Comparison of ENCODE assay signal across 23 cellular contexts in the genomic region with DNA sequence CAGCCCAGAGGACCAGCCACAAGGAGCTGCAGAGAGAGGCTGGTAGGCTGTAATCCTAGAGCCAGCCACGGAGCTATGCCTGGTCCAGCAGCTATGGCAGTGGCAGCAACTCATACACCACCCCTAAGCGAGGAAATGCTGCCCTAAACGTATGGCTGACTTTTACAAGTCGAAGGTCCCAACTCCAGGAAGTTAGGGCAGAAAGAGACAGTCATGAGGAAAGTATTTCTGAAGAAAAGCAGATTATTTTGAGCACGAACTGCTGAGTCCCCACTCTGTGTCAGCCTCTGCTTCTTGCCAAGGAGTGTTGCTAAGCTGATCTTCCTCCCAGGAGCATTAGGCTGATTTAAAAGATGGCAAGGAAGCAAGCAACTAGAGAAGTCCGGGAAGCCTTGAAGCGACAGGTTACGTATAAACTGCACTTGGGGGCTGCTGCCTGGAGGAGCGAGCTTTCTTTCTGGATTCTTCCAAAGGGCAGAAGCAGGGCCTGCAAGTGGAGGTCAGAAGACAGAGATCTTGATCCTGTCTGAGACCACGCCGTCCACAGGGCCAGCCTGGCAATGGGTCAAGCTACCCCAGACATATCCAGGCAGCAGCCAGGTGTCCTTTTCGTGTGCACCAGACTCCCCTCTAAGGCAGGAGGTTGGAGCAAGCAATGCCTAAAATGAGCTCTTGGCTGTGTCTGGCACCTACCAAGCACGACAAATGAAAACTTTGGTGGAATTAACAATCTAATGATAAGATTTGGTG. TPM values are rescaled to one million over a fixed set of nuclear protein-coding genes. Genes with fewer than 3 reads are reported as not detected.
A peak's percentile ranks its signal among the peaks of the same experiment; 100 is the strongest.
DNase-seq lines count a peak whose midpoint lies in the region; ATAC-seq, FAIRE-seq and TF ChIP-seq lines count a peak whose summit lies in the region.
"Had no signal": no experiment of that assay in that cellular context is flagged by ENCODE, and none has a peak within 500 bp of the region (broad histone marks: within the 10 kb centered on the region; RNA-seq: fewer than 3 reads in every experiment).

No MANE protein-coding gene starts in this region.

- no peak overlapping the region for H4K91ac ChIP-seq in neuronal stem cell (ENCODE audit: low read depth, low read length, poor library complexity)

- H3K79me1 ChIP-seq in neuronal stem cell (ENCODE audit: low read depth, low read length): no peaks in the 10 kb centered on the region

- H2BK12ac ChIP-seq in neuronal stem cell (ENCODE audit: low read length): no peak overlapping the region

- H3K14ac ChIP-seq in neuronal stem cell (ENCODE audit: low read length): no peak overlapping the region

- dilution Hi-C loops in endothelial cell of umbilical vein (cut with MboI; ENCODE audit: extremely low pct_ligation_motif_present, low sequenced_read_pairs): no loop called here

- intact Hi-C loops in PC-3 (cut with micrococcal nuclease): no loop called here
- intact Hi-C loops in endothelial cell of umbilical vein (cut with micrococcal nuclease): no loop called here

- CTCF ChIA-PET in PC-3 (lab: Charles Lee) (interaction anchor here (0.5 kb wide), 2 partner anchors 21 to 29 kb away, joined by 3 read pairs; no protein-coding TSS in a partner anchor), endothelial cell of umbilical vein (lab: Charles Lee) (interaction anchor here (1.0 to 2.4 kb wide), 3 partner anchors 27 to 218 kb away, joined by 3 to 12 read pairs (median 4); no protein-coding TSS in a partner anchor)

- no peaks in the 10 kb centered on the region for H3K79me2 ChIP-seq in PC-3 (ENCODE audit: low read length)
- H3K79me2 ChIP-seq in endothelial cell of umbilical vein (ENCODE audit: control insufficient read depth, insufficient read depth, low read length): no peaks in the 10 kb centered on the region
- H3K79me2 ChIP-seq: parathyroid adenoma had no signal

- DNase-seq in ELR (ENCODE audit: low read depth) (peak; percentile 55), PC-3 (peak; percentile 57), endothelial cell of umbilical vein (ENCODE audit: low read depth, low spot score) (peak; percentile 24), neuronal stem cell (ENCODE audit: low spot score) (no peak)
- DNase-seq in central memory CD4-positive, alpha-beta T cell: no peak
- DNase-seq: activated naive CD4-positive, alpha-beta T cell treated with anti-CD3 and anti-CD28 coated beads, Interleukin-2, amount 10 ng/mL, durations not matched to agents 7 days and 5 days; activated T-cell treated with anti-CD3 and anti-CD28 coated beads, Interleukin-2, amount 50 U/mL, for 24 hours; erythroblast; GF-D8; heart right ventricle; naive thymus-derived CD4-positive, alpha-beta T cell; NCI-H1436 treated with DMSO at 0.1 percent for 48 hours; NCI-H345; stimulated activated CD4-positive, alpha-beta T cell treated with anti-CD3 and anti-CD28 coated beads, Interleukin-4, amount 100 ng/mL, for 4 hours had no signal

- no peaks in the 10 kb centered on the region for H3K27me3 ChIP-seq in PC-3 (ENCODE audit: low read length)
- no peaks in the 10 kb centered on the region for H3K27me3 ChIP-seq in endothelial cell of umbilical vein (ENCODE audit: control insufficient read depth in 2 of 2, insufficient read depth in 2 of 2, low read length in 2 of 2)
- H3K27me3 ChIP-seq in neuronal stem cell (ENCODE audit: control insufficient read depth in 3 of 3, insufficient read depth in 3 of 3, low read depth in 1 of 3, low read length in 3 of 3): no peaks in the 10 kb centered on the region
- H3K27me3 ChIP-seq: BLaER1 treated with 17β-estradiol and CSF1 and Interleukin-3, amounts not matched to agents 10 nM and 100 nM; heart right ventricle had no signal

- H3K9me3 ChIP-seq in PC-3 (ENCODE audit: low read length): no peaks in the 10 kb centered on the region
- H3K9me3 ChIP-seq in endothelial cell of umbilical vein (replicated peaks; ENCODE audit: control insufficient read depth, insufficient read depth, low read length): no peaks in the 10 kb centered on the region
- no peaks in the 10 kb centered on the region for H3K9me3 ChIP-seq in neuronal stem cell (replicated peaks in 1 of 2; ENCODE audit: control insufficient read depth in 2 of 2, insufficient read depth in 1 of 2, low read depth in 1 of 2, low read length in 2 of 2)
- H3K9me3 ChIP-seq: BLaER1 treated with 17β-estradiol and CSF1 and Interleukin-3, amounts not matched to agents 10 nM and 100 nM; heart right ventricle had no signal

- H3K23ac ChIP-seq in neuronal stem cell (ENCODE audit: low read depth, low read length, poor library complexity): no peak overlapping the region

- H4K20me1 ChIP-seq in PC-3 (ENCODE audit: low read length): no peaks in the 10 kb centered on the region
- H4K20me1 ChIP-seq in endothelial cell of umbilical vein (replicated peaks; ENCODE audit: control insufficient read depth, extremely low read depth, insufficient read depth, low read length): no peaks in the 10 kb centered on the region
- H4K20me1 ChIP-seq: BLaER1 treated with 17β-estradiol and CSF1 and Interleukin-3, amounts not matched to agents 10 nM and 100 nM had no signal

- ATAC-seq in PC-3 (peak; percentile 94), HG03039 (IDR thresholded peaks at IDR 0.05; ENCODE audit: unreplicated experiment) (no peak), GM19351 (IDR thresholded peaks at IDR 0.05; ENCODE audit: unreplicated experiment) (no peak)
- ATAC-seq: HepG2 had no signal

- no peak for TF ChIP-seq CTCF in PC-3 (conservative IDR thresholded peaks at IDR 0.05; ENCODE audit: low read depth, low read length)
- TF ChIP-seq CTCF in endothelial cell of umbilical vein (IDR thresholded peaks at IDR 0.05; ENCODE audit: extremely low read depth in 1 of 2, insufficient read depth in 1 of 2, low read depth in 1 of 2, low read length in 2 of 2): no peak

- no peak for TF ChIP-seq POLR2A in endothelial cell of umbilical vein (IDR thresholded peaks at IDR 0.05; ENCODE audit: low read depth, low read length)

- peak; percentile 69 for FAIRE-seq in endothelial cell of umbilical vein (lab: Jason Lieb, UNC)
- FAIRE-seq: D721Med, GM12892, HepG2 had no signal

- no peak overlapping the region for H3K4ac ChIP-seq in neuronal stem cell (ENCODE audit: low read length)

- no CpG with 5 or more reads among the region's 13 CpGs for WGBS in neuronal stem cell (ENCODE audit: extremely low coverage in 2 of 2, insufficient read length in 2 of 2, insufficient replicate concordance in 1 of 2), 2 donors

- peak overlapping the region; percentile 59 for H3K18ac ChIP-seq in neuronal stem cell (ENCODE audit: low read length)

- no peak overlapping the region for H2BK120ac ChIP-seq in neuronal stem cell (ENCODE audit: low read depth, low read length)

- no peak overlapping the region; the same call in 1 of the 2 replicates for H3K4me2 ChIP-seq in PC-3 (ENCODE audit: low read length)
- no peak overlapping the region for H3K4me2 ChIP-seq in endothelial cell of umbilical vein (ENCODE audit: insufficient read depth, low read length)
- H3K4me2 ChIP-seq in neuronal stem cell (ENCODE audit: insufficient read depth, low read length, poor library complexity, severe bottlenecking): no peak overlapping the region

- no peaks in the 10 kb centered on the region for H3K36me3 ChIP-seq in PC-3 (ENCODE audit: low read depth, low read length)
- no peaks in the 10 kb centered on the region for H3K36me3 ChIP-seq in endothelial cell of umbilical vein (ENCODE audit: control insufficient read depth in 2 of 2, extremely low read depth in 1 of 2, insufficient read depth in 2 of 2, low read length in 2 of 2)
- no peaks in the 10 kb centered on the region for H3K36me3 ChIP-seq in neuronal stem cell (replicated peaks in 1 of 2; ENCODE audit: control insufficient read depth in 2 of 2, insufficient read depth in 2 of 2, low read length in 2 of 2)
- H3K36me3 ChIP-seq: BLaER1 treated with 17β-estradiol and CSF1 and Interleukin-3, amounts not matched to agents 10 nM and 100 nM; heart right ventricle had no signal

- H3K9ac ChIP-seq in PC-3 (ENCODE audit: low read length) (no peak overlapping the region), endothelial cell of umbilical vein (replicated peaks; ENCODE audit: extremely low read depth, insufficient read depth, low read length) (no peak overlapping the region), neuronal stem cell (ENCODE audit: low read depth, low read length, poor library complexity) (no peak overlapping the region)
- H3K9ac ChIP-seq: BLaER1 treated with 17β-estradiol and CSF1 and Interleukin-3, amounts not matched to agents 10 nM and 100 nM; parathyroid adenoma had no signal

- H3K4me1 ChIP-seq in PC-3 (ENCODE audit: insufficient read depth, low read length): peaks cover 10% of the 10 kb centered on the region
- peaks cover 11% of the 10 kb centered on the region for H3K4me1 ChIP-seq in endothelial cell of umbilical vein (ENCODE audit: control insufficient read depth, extremely low read depth, insufficient read depth, low read length)
- H3K4me1 ChIP-seq in neuronal stem cell (ENCODE audit: control insufficient read depth in 2 of 2, insufficient read depth in 1 of 2, low read depth in 1 of 2, low read length in 2 of 2): peaks cover 0 to 13% of the 10 kb centered on the region in 2 donors

- no TSS peak for BruUV-seq in PC-3 (replicated peaks; lab: Mats Ljungman, UMichigan)
- no TSS peak for BruUV-seq in endothelial cell of umbilical vein (replicated peaks; lab: Mats Ljungman, UMichigan)

- POLR2A ChIA-PET in PC-3 (lab: Charles Lee; ENCODE audit: unreplicated experiment) (no interaction called here), endothelial cell of umbilical vein (lab: Charles Lee) (no interaction called here)

- no peak overlapping the region for H3K27ac ChIP-seq in PC-3 (ENCODE audit: low read length)
- no peak overlapping the region for H3K27ac ChIP-seq in endothelial cell of umbilical vein (ENCODE audit: insufficient read depth, low read depth, low read length)
- H3K27ac ChIP-seq in neuronal stem cell (replicated peaks; ENCODE audit: low read length): no peak overlapping the region
- H3K27ac ChIP-seq: heart right ventricle had no signal

- H3K9me1 ChIP-seq in endothelial cell of umbilical vein (replicated peaks; ENCODE audit: control insufficient read depth, extremely low read depth, insufficient read depth, low read length): no peaks in the 10 kb centered on the region

- no peaks in the 10 kb centered on the region for H3K9me2 ChIP-seq in PC-3 (replicated peaks; ENCODE audit: low read length)

- H2AFZ ChIP-seq in PC-3 (ENCODE audit: low read length) (no peak overlapping the region), endothelial cell of umbilical vein (ENCODE audit: low read depth, low read length) (no peak overlapping the region), neuronal stem cell (ENCODE audit: low read length) (no peak overlapping the region)

- H3K4me3 ChIP-seq in PC-3 (ENCODE audit: low read length) (no peak overlapping the region), endothelial cell of umbilical vein (replicated peaks in 1 of 3; ENCODE audit: insufficient read depth in 1 of 3, low read depth in 1 of 3, low read length in 3 of 3) (no peak overlapping the region), neuronal stem cell (ENCODE audit: low read length in 2 of 2) (no peak overlapping the region)
- H3K4me3 ChIP-seq: BLaER1 treated with 17β-estradiol and CSF1 and Interleukin-3, amounts not matched to agents 10 nM and 100 nM; heart right ventricle; skin epidermis had no signal

- no peaks in the 10 kb centered on the region for H3F3A ChIP-seq in PC-3 (ENCODE audit: low read length, unreplicated experiment)

- no peak overlapping the region for H4K8ac ChIP-seq in neuronal stem cell (ENCODE audit: low read depth, low read length)

- no peak overlapping the region for H2BK15ac ChIP-seq in neuronal stem cell (ENCODE audit: low read length)

- H2AK5ac ChIP-seq in neuronal stem cell (ENCODE audit: low read depth, low read length): no peak overlapping the region

- no peak overlapping the region for H2BK5ac ChIP-seq in neuronal stem cell (ENCODE audit: low read length)

RNA-seq across cellular contexts. Expression of a gene that starts 39.4 kb away (rescaled TPM):
- total RNA-seq in PC-3 (2014; rRNA removed) (1.2 TPM in 2 replicates), endothelial cell of umbilical vein (10.6 and 20.4 TPM in 2 replicates)
- 12.1 and 12.4 TPM in 2 replicates for polyA plus RNA-seq in endothelial cell of umbilical vein
- 13.6 and 14.1 TPM in 2 replicates for polyA plus RNA-seq in endothelial cell of umbilical vein (2011; cell fraction: cytosol; rRNA removed)
- polyA plus RNA-seq in endothelial cell of umbilical vein (2011; cell fraction: nucleus; rRNA removed): 34.2 and 38.8 TPM in 2 replicates
- 6.6 and 9.6 TPM in 2 replicates for polyA plus RNA-seq in endothelial cell of umbilical vein (2012)
- 62.3 and 69.2 TPM in 2 replicates for polyA minus RNA-seq in endothelial cell of umbilical vein
- not detected for polyA minus RNA-seq in endothelial cell of umbilical vein (2011; cell fraction: cytosol; rRNA and poly(A)+ RNA removed)
- polyA minus RNA-seq in endothelial cell of umbilical vein (2011; cell fraction: nucleus; rRNA and poly(A)+ RNA removed): 74.8 and 80.2 TPM in 2 replicates
- 0.11 TPM for polyA plus RNA-seq in neuronal stem cell (2013, experiment 1 of 2)
- 0.18 TPM for polyA plus RNA-seq in neuronal stem cell (2013, experiment 2 of 2)
- total RNA-seq: MCF 10A had no signal

Comparison
In these comparisons a context has a peak if more than half of its experiments do, and no peak if none do; other contexts are left out.
1. DNase-seq: peak in ELR (single experiment), PC-3 (single experiment) and endothelial cell of umbilical vein (single experiment); none in neuronal stem cell (single experiment) and central memory CD4-positive, alpha-beta T cell (single experiment).